ENCODE assay signal across 10 cellular contexts in genomic region chr19:43634877-43635560, GRCh38. TPM values are rescaled to one million over a fixed set of nuclear protein-coding genes. Genes with fewer than 3 reads are reported as not detected.
DNase-seq lines count a peak whose midpoint lies in the region; ATAC-seq and TF ChIP-seq lines count a peak whose summit lies in the region.
"Had no signal": no experiment of that assay in that cellular context is flagged by ENCODE, and none has a peak within 500 bp of the region (broad histone marks: within the 10 kb centered on the region; RNA-seq: fewer than 3 reads in every experiment).

No MANE protein-coding gene starts in this region.

- peak overlapping the region; percentile 86 for H3K4me2 ChIP-seq in mesenchymal stem cell (ENCODE audit: low read length, poor library complexity, severe bottlenecking)

- peaks cover 7% of the 10 kb centered on the region for H3K4me1 Mint-ChIP-seq in activated CD4-positive, alpha-beta T cell treated with anti-CD3 and anti-CD28 coated beads for 36 hours

- peak overlapping the region in 1 of 2 experiments; percentile 87 for H3K14ac ChIP-seq in mesenchymal stem cell (ENCODE audit: low read length in 2 of 2)

- peaks cover 20% of the 10 kb centered on the region for H3K79me1 ChIP-seq in mesenchymal stem cell (replicated peaks; ENCODE audit: low read length, poor library complexity, severe bottlenecking)

- peak overlapping the region; percentile 94 for H4K91ac ChIP-seq in mesenchymal stem cell (ENCODE audit: low read length)

- H3K9me3 Mint-ChIP-seq in activated CD4-positive, alpha-beta T cell treated with anti-CD3 and anti-CD28 coated beads for 36 hours (ENCODE audit: low read depth), result no peaks in the 10 kb centered on the region

- H2AK5ac ChIP-seq in mesenchymal stem cell (ENCODE audit: low read length, severe bottlenecking), result peak overlapping the region; percentile 94

- H2BK12ac ChIP-seq in mesenchymal stem cell (ENCODE audit: low read length in 2 of 2), result peak overlapping the region in 1 of 2 experiments; percentile 37

- peak overlapping the region; percentile 81 for H2BK120ac ChIP-seq in mesenchymal stem cell (ENCODE audit: low read depth, low read length)

- H3K27me3 Mint-ChIP-seq in activated CD4-positive, alpha-beta T cell treated with anti-CD3 and anti-CD28 coated beads for 36 hours, result peaks cover 17% of the 10 kb centered on the region

- peaks cover 35% of the 10 kb centered on the region for H3K4me1 ChIP-seq in mesenchymal stem cell (ENCODE audit: control insufficient read depth, insufficient read depth, low read depth, low read length)
- peaks cover 1 to 2% of the 10 kb centered on the region in 2 donors for H3K4me1 ChIP-seq in thyroid gland

- no peak for TF ChIP-seq POLR2A in thyroid gland (IDR thresholded peaks at IDR 0.05)

- TF ChIP-seq CTCF in coronary artery (IDR thresholded peaks at IDR 0.05) (no peak), thyroid gland (IDR thresholded peaks at IDR 0.05) (no peak), GM10266 (IDR thresholded peaks at IDR 0.05; ENCODE audit: control insufficient read depth, insufficient read depth, low read depth, missing control alignments) (no peak)

- intact Hi-C loops in thyroid gland (cut with DNase I), result no loop called here
- intact Hi-C loops in activated CD4-positive, alpha-beta T cell treated with anti-CD3 and anti-CD28 coated beads for 36 hours (cut with DNase I, micrococcal nuclease), result no loop called here

- H2BK5ac ChIP-seq in mesenchymal stem cell (ENCODE audit: low read depth, low read length, poor library complexity, severe bottlenecking), result peak overlapping the region; percentile 11

- H3K23ac ChIP-seq in mesenchymal stem cell (ENCODE audit: low read length in 2 of 2), result no peak overlapping the region

- H3K27me3 ChIP-seq in mesenchymal stem cell (ENCODE audit: control insufficient read depth in 1 of 2, insufficient read depth in 1 of 2, low read length in 2 of 2) (peaks cover 0 to 23% of the 10 kb centered on the region in 2 experiments), thyroid gland (no peaks in the 10 kb centered on the region)

- 13% methylated on average over 17 of the region's 17 CpGs for WGBS in mesenchymal stem cell
- WGBS in thyroid gland, 2 donors, result 24 to 29% methylated on average over 15 to 17 of the region's 17 CpGs

- H3K9ac ChIP-seq in mesenchymal stem cell (ENCODE audit: low read length), result peak overlapping the region; percentile 67

- H3K36me3 ChIP-seq in mesenchymal stem cell (ENCODE audit: control insufficient read depth in 1 of 2, insufficient read depth in 2 of 2, low read depth in 1 of 2, low read length in 2 of 2) (no peaks in the 10 kb centered on the region), thyroid gland (no peaks in the 10 kb centered on the region)

- H3K36me3 Mint-ChIP-seq in activated CD4-positive, alpha-beta T cell treated with anti-CD3 and anti-CD28 coated beads for 36 hours (ENCODE audit: low read depth), result no peaks in the 10 kb centered on the region

- POLR2A ChIA-PET in activated CD4-positive, alpha-beta T cell treated with anti-CD3 and anti-CD28 coated beads for 36 hours (lab: Charles Lee), result no interaction called here

- H3K9me3 ChIP-seq in mesenchymal stem cell (ENCODE audit: control insufficient read depth, low read length), result no peaks in the 10 kb centered on the region
- no peaks in the 10 kb centered on the region for H3K9me3 ChIP-seq in thyroid gland

- CTCF ChIA-PET in activated CD4-positive, alpha-beta T cell treated with anti-CD3 and anti-CD28 coated beads for 36 hours (lab: Charles Lee), result no interaction called here

- H3K27ac Mint-ChIP-seq in activated CD4-positive, alpha-beta T cell treated with anti-CD3 and anti-CD28 coated beads for 36 hours, result no peak overlapping the region

- ATAC-seq in activated CD4-positive, alpha-beta T cell treated with anti-CD3 and anti-CD28 coated beads for 36 hours, result no peak

- H3K27ac ChIP-seq in coronary artery (peak overlapping the region in 1 of 2 donors; percentile 11), mesenchymal stem cell (ENCODE audit: low read length, poor library complexity, severe bottlenecking) (peak overlapping the region; percentile 33), thyroid gland (no peak overlapping the region)
- H3K27ac ChIP-seq: 22Rv1 had no signal

- H3K4me3 ChIP-seq in coronary artery (peak overlapping the region; percentile 21), mesenchymal stem cell (ENCODE audit: insufficient read depth in 1 of 2, low read depth in 1 of 2, low read length in 2 of 2) (peak overlapping the region; percentile 28 to 29), thyroid gland (replicated peaks in 1 of 3) (no peak overlapping the region)

- peak overlapping the region; percentile 97 for H4K8ac ChIP-seq in mesenchymal stem cell (ENCODE audit: low read length)

- peak overlapping the region; percentile 74 for H2BK15ac ChIP-seq in mesenchymal stem cell (ENCODE audit: low read depth, poor library complexity, severe bottlenecking)

- H3K18ac ChIP-seq in mesenchymal stem cell (ENCODE audit: low read depth in 1 of 2, low read length in 2 of 2), result peak overlapping the region; percentile 80 to 81

- peak; percentile 2 for DNase-seq in NCI-H1436 (lab: John Stamatoyannopoulos, UW)
- no peak for DNase-seq in NCI-H1436 treated with DMSO at 0.1 percent for 48 hours (lab: John Stamatoyannopoulos, UW)
- no peak for DNase-seq in coronary artery (ENCODE audit: low spot score)
- no peak for DNase-seq in mesenchymal stem cell
- DNase-seq in superior temporal gyrus (ENCODE audit: extremely low spot score), result peak; percentile 81
- DNase-seq in thyroid gland, result no peak
- no peak for DNase-seq in GM10266 (ENCODE audit: extremely low spot score)
- DNase-seq in activated CD4-positive, alpha-beta T cell treated with anti-CD3 and anti-CD28 coated beads for 36 hours, result no peak
- DNase-seq: NCI-H2081 treated with DMSO at 0.1 percent for 48 hours had no signal

- peak overlapping the region; percentile 72 for H2AFZ ChIP-seq in mesenchymal stem cell (ENCODE audit: low read depth, low read length)

- peak overlapping the region; percentile 55 to 79 for H3K4ac ChIP-seq in mesenchymal stem cell (ENCODE audit: low read depth in 1 of 2, low read length in 2 of 2)

- H3K4me3 Mint-ChIP-seq in activated CD4-positive, alpha-beta T cell treated with anti-CD3 and anti-CD28 coated beads for 36 hours, result no peak overlapping the region

RNA-seq across cellular contexts. Expression of gene CADM4, which starts 4.6 kb away (rescaled TPM):
- 6.9 TPM for polyA plus RNA-seq in mesenchymal stem cell (2013, experiment 1 of 2)
- 6.5 TPM for polyA plus RNA-seq in mesenchymal stem cell (2013, experiment 2 of 2)
- total RNA-seq in thyroid gland, result 10 to 100 TPM in 1 of 4 donors, 1 to 10 TPM in 3; 2.3 to 11.9 (median 3.4) TPM
- total RNA-seq in activated CD4-positive, alpha-beta T cell treated with anti-CD3 and anti-CD28 coated beads for 36 hours, result under 1 TPM; 0.53 to 0.61 TPM

RNA-seq across cellular contexts. Expression of gene ZNF428, which starts 15.6 kb away (rescaled TPM):
- polyA plus RNA-seq in mesenchymal stem cell (2013, experiment 1 of 2), result 22.9 TPM
- 23.3 TPM for polyA plus RNA-seq in mesenchymal stem cell (2013, experiment 2 of 2)
- total RNA-seq in thyroid gland, result 10 to 100 TPM; 28.9 to 61.5 (median 33.5) TPM
- total RNA-seq in activated CD4-positive, alpha-beta T cell treated with anti-CD3 and anti-CD28 coated beads for 36 hours, result 10 to 100 TPM in 1 of 2 experiments, 1 to 10 TPM in 1; 9.0 to 10.1 TPM

RNA-seq across cellular contexts. Expression of gene SRRM5, which starts 23.1 kb away (rescaled TPM):
- 0.12 TPM for polyA plus RNA-seq in mesenchymal stem cell (2013, experiment 1 of 2)
- 0.07 TPM for polyA plus RNA-seq in mesenchymal stem cell (2013, experiment 2 of 2)
- 1 to 10 TPM in 1 of 4 donors, under 1 TPM in 2, not detected in 1; 0.27 to 1.5 (median 0.59) TPM for total RNA-seq in thyroid gland
- under 1 TPM; 0.37 to 0.74 TPM for total RNA-seq in activated CD4-positive, alpha-beta T cell treated with anti-CD3 and anti-CD28 coated beads for 36 hours

RNA-seq across cellular contexts. Expression of gene PLAUR, which starts 35.0 kb away (rescaled TPM):
- 83.9 TPM for polyA plus RNA-seq in mesenchymal stem cell (2013, experiment 1 of 2)
- polyA plus RNA-seq in mesenchymal stem cell (2013, experiment 2 of 2), result 83.9 TPM
- 10 to 100 TPM in 1 of 4 donors, 1 to 10 TPM in 3; 2.4 to 21.1 (median 4.5) TPM for total RNA-seq in thyroid gland
- 10 to 100 TPM; 15.6 to 17.7 TPM for total RNA-seq in activated CD4-positive, alpha-beta T cell treated with anti-CD3 and anti-CD28 coated beads for 36 hours

RNA-seq across cellular contexts. Expression of gene ZNF576, which starts 38.6 kb away (rescaled TPM):
- polyA plus RNA-seq in mesenchymal stem cell (2013, experiment 1 of 2), result 14.6 TPM
- 14.8 TPM for polyA plus RNA-seq in mesenchymal stem cell (2013, experiment 2 of 2)
- 10 to 100 TPM; 15.7 to 23.5 (median 17.9) TPM for total RNA-seq in thyroid gland
- total RNA-seq in activated CD4-positive, alpha-beta T cell treated with anti-CD3 and anti-CD28 coated beads for 36 hours, result 10 to 100 TPM; 11.6 to 14.3 TPM

Comparison
In these comparisons a context has a peak if more than half of its experiments do, and no peak if none do; other contexts are left out.
1. DNase-seq: peak in NCI-H1436 (single experiment) and superior temporal gyrus (single experiment); none in NCI-H1436 treated with DMSO at 0.1 percent for 48 hours (single experiment), coronary artery (single experiment), mesenchymal stem cell (single experiment), thyroid gland (0 of 2), GM10266 (single experiment) and activated CD4-positive, alpha-beta T cell treated with anti-CD3 and anti-CD28 coated beads for 36 hours (single experiment).
2. H3K4me3 ChIP-seq: peak in coronary artery (single experiment) and mesenchymal stem cell (2 of 2); none in thyroid gland (0 of 3).